ENCODE assay signal across 29 cellular contexts in genomic region chr4:160981083-160981482, GRCh38.
"Had no signal": no experiment of that assay in that cellular context is flagged by ENCODE, and none has a peak within 500 bp of the region (broad histone marks: within the 10 kb centered on the region; RNA-seq: fewer than 3 reads in every experiment).

No MANE protein-coding gene starts in this region.

- DNase-seq: activated CD4-positive, alpha-beta memory T cell treated with anti-CD3 and anti-CD28 coated beads for 36 hours; activated CD4-positive, alpha-beta T cell treated with anti-CD3 and anti-CD28 coated beads for 36 hours; activated CD4-positive, alpha-beta T cell treated with anti-CD3 and anti-CD28 coated beads, Interleukin-2, amount 10 ng/mL, durations not matched to agents 24 days and 14 days; activated CD4-positive, CD25-positive, alpha-beta regulatory T cell; activated CD4-positive, CD25-positive, alpha-beta regulatory T cell treated with anti-CD3 and anti-CD28 coated beads, Interleukin-2, amount 50 U/mL, for 72 hours; activated CD8-positive, alpha-beta memory T cell treated with anti-CD3 and anti-CD28 coated beads, Interleukin-2, amount 10 ng/mL, durations not matched to agents 7 days and 5 days; activated CD8-positive, alpha-beta memory T cell treated with anti-CD3 and anti-CD28 coated beads, Interleukin-2, amount 50 U/mL, for 4 hours; activated CD8-positive, alpha-beta T cell treated with anti-CD3 and anti-CD28 coated beads, Interleukin-2, amount 10 ng/mL, durations not matched to agents 7 days and 5 days; activated effector memory CD4-positive, alpha-beta T cell treated with anti-CD3 and anti-CD28 coated beads, Interleukin-2, amount 50 U/mL, for 16 hours; activated naive CD4-positive, alpha-beta T cell treated with anti-CD3 and anti-CD28 coated beads for 36 hours; activated naive CD8-positive, alpha-beta T cell treated with anti-CD3 and anti-CD28 coated beads for 36 hours; activated T-cell treated with anti-CD3 and anti-CD28 coated beads, Interleukin-2, amount 50 U/mL, for 1 hour; activated T-cell treated with anti-CD3 and anti-CD28 coated beads, Interleukin-2, amount 50 U/mL, for 48 hours; central memory CD4-positive, alpha-beta T cell; cerebellar nuclear complex; colonic mucosa; effector CD8-positive, alpha-beta T cell; foreskin fibroblast; head of caudate nucleus; T-helper 9 cell; WERI-Rb-1 had no signal

- H3K4me1 ChIP-seq: ascending aorta, breast epithelium, colonic mucosa had no signal

- ATAC-seq: activated CD4-positive, alpha-beta T cell treated with anti-CD3 and anti-CD28 coated beads for 36 hours; activated CD8-positive, alpha-beta memory T cell treated with anti-CD3 and anti-CD28 coated beads, Interleukin-2, amount 10 ng/mL, durations not matched to agents 7 days and 5 days; activated CD8-positive, alpha-beta T cell treated with anti-CD3 and anti-CD28 coated beads, Interleukin-2, amount 10 ng/mL, durations not matched to agents 7 days and 5 days; esophagus mucosa had no signal

- H3K27me3 ChIP-seq: ascending aorta, breast epithelium, cardiac muscle cell, colonic mucosa had no signal

- H3K4me3 ChIP-seq: ascending aorta, breast epithelium, cardiac muscle cell, colonic mucosa had no signal

- H3K9me3 Mint-ChIP-seq: activated naive CD4-positive, alpha-beta T cell treated with anti-CD3 and anti-CD28 coated beads, Interleukin-2, amount 50 U/mL, for 24 hours; brain had no signal

- H3K4me3 Mint-ChIP-seq: activated CD4-positive, alpha-beta memory T cell treated with anti-CD3 and anti-CD28 coated beads for 36 hours; activated CD4-positive, alpha-beta T cell treated with anti-CD3 and anti-CD28 coated beads for 36 hours; activated CD4-positive, alpha-beta T cell treated with anti-CD3 and anti-CD28 coated beads, Interleukin-2, amount 10 ng/mL, durations not matched to agents 24 days and 14 days; activated CD8-positive, alpha-beta memory T cell treated with anti-CD3 and anti-CD28 coated beads, Interleukin-2, amount 10 ng/mL, durations not matched to agents 7 days and 5 days; activated CD8-positive, alpha-beta T cell treated with anti-CD3 and anti-CD28 coated beads, Interleukin-2, amount 10 ng/mL, durations not matched to agents 7 days and 5 days; activated naive CD4-positive, alpha-beta T cell treated with anti-CD3 and anti-CD28 coated beads for 36 hours; activated naive CD4-positive, alpha-beta T cell treated with anti-CD3 and anti-CD28 coated beads, Interleukin-2, amount 50 U/mL, for 24 hours; activated naive CD8-positive, alpha-beta T cell treated with anti-CD3 and anti-CD28 coated beads for 36 hours; activated T-helper 1 cell treated with anti-CD3 and anti-CD28 coated beads, Interleukin-12 subunit alpha, Interleukin-12 subunit beta, Interleukin-2, Interleukin-4 antibody, amounts not matched to agents 30 ng/mL and 10 ng/mL and 1 ng/mL, durations not matched to agents 14 hours and 24 hours and 36 hours; brain had no signal

- H3K27ac Mint-ChIP-seq: activated CD4-positive, alpha-beta memory T cell treated with anti-CD3 and anti-CD28 coated beads for 36 hours; activated CD4-positive, alpha-beta T cell treated with anti-CD3 and anti-CD28 coated beads for 36 hours; activated CD4-positive, alpha-beta T cell treated with anti-CD3 and anti-CD28 coated beads, Interleukin-2, amount 10 ng/mL, durations not matched to agents 24 days and 14 days; activated CD8-positive, alpha-beta memory T cell treated with anti-CD3 and anti-CD28 coated beads, Interleukin-2, amount 10 ng/mL, durations not matched to agents 7 days and 5 days; activated CD8-positive, alpha-beta T cell treated with anti-CD3 and anti-CD28 coated beads, Interleukin-2, amount 10 ng/mL, durations not matched to agents 7 days and 5 days; activated naive CD4-positive, alpha-beta T cell treated with anti-CD3 and anti-CD28 coated beads for 36 hours; activated naive CD4-positive, alpha-beta T cell treated with anti-CD3 and anti-CD28 coated beads, Interleukin-2, amount 50 U/mL, for 24 hours; activated naive CD8-positive, alpha-beta T cell treated with anti-CD3 and anti-CD28 coated beads for 36 hours; activated T-helper 1 cell treated with anti-CD3 and anti-CD28 coated beads, Interleukin-12 subunit alpha, Interleukin-12 subunit beta, Interleukin-2, Interleukin-4 antibody, amounts not matched to agents 30 ng/mL and 10 ng/mL and 1 ng/mL, durations not matched to agents 14 hours and 24 hours and 36 hours; activated T-helper 2 cell treated with anti-CD3 and anti-CD28 coated beads, Interferon-gamma antibody, Interleukin-2, Interleukin-4, amounts not matched to agents 10 μg/mL and 5 μg/mL and 100 μg/mL, durations not matched to agents 14 hours and 24 hours and 36 hours; brain had no signal

- H3K36me3 Mint-ChIP-seq: activated CD4-positive, alpha-beta memory T cell treated with anti-CD3 and anti-CD28 coated beads for 36 hours; activated CD8-positive, alpha-beta memory T cell treated with anti-CD3 and anti-CD28 coated beads, Interleukin-2, amount 10 ng/mL, durations not matched to agents 7 days and 5 days; activated naive CD4-positive, alpha-beta T cell treated with anti-CD3 and anti-CD28 coated beads, Interleukin-2, amount 50 U/mL, for 24 hours; activated naive CD8-positive, alpha-beta T cell treated with anti-CD3 and anti-CD28 coated beads for 36 hours; brain had no signal

- H3K27ac ChIP-seq: ascending aorta, breast epithelium, cardiac muscle cell, colonic mucosa, WERI-Rb-1 had no signal

- H3K4me1 Mint-ChIP-seq: activated CD4-positive, alpha-beta T cell treated with anti-CD3 and anti-CD28 coated beads for 36 hours; activated CD4-positive, alpha-beta T cell treated with anti-CD3 and anti-CD28 coated beads, Interleukin-2, amount 10 ng/mL, durations not matched to agents 24 days and 14 days; activated CD8-positive, alpha-beta memory T cell treated with anti-CD3 and anti-CD28 coated beads, Interleukin-2, amount 10 ng/mL, durations not matched to agents 7 days and 5 days; activated naive CD4-positive, alpha-beta T cell treated with anti-CD3 and anti-CD28 coated beads, Interleukin-2, amount 50 U/mL, for 24 hours; activated naive CD8-positive, alpha-beta T cell treated with anti-CD3 and anti-CD28 coated beads for 36 hours; brain had no signal

- H3K27me3 Mint-ChIP-seq: activated CD4-positive, alpha-beta memory T cell treated with anti-CD3 and anti-CD28 coated beads for 36 hours; activated CD4-positive, alpha-beta T cell treated with anti-CD3 and anti-CD28 coated beads for 36 hours; activated CD4-positive, alpha-beta T cell treated with anti-CD3 and anti-CD28 coated beads, Interleukin-2, amount 10 ng/mL, durations not matched to agents 24 days and 14 days; activated CD8-positive, alpha-beta memory T cell treated with anti-CD3 and anti-CD28 coated beads, Interleukin-2, amount 10 ng/mL, durations not matched to agents 7 days and 5 days; activated naive CD4-positive, alpha-beta T cell treated with anti-CD3 and anti-CD28 coated beads, Interleukin-2, amount 50 U/mL, for 24 hours; activated naive CD8-positive, alpha-beta T cell treated with anti-CD3 and anti-CD28 coated beads for 36 hours; brain had no signal

- H3K9me3 ChIP-seq: ascending aorta, breast epithelium, colonic mucosa had no signal

- H3K36me3 ChIP-seq: ascending aorta, breast epithelium, cardiac muscle cell, colonic mucosa, WERI-Rb-1 had no signal
